In genomic region chr10:126872768-126873167, GRCh38 we compare ENCODE assay signal across 21 cellular contexts. TPM values are rescaled to one million over a fixed set of nuclear protein-coding genes. Genes with fewer than 3 reads are reported as not detected.
DNase-seq lines count a peak whose midpoint lies in the region; ATAC-seq, FAIRE-seq and TF ChIP-seq lines count a peak whose summit lies in the region.
"Had no signal": no experiment of that assay in that cellular context is flagged by ENCODE, and none has a peak within 500 bp of the region (broad histone marks: within the 10 kb centered on the region; RNA-seq: fewer than 3 reads in every experiment).

No MANE protein-coding gene starts in this region.

- peak; percentile 24 for ATAC-seq in foreskin keratinocyte
- ATAC-seq in natural killer cell = no peak
- no peak for ATAC-seq in stimulated activated memory B cell treated with anti-CD40 and anti-IgM and Interleukin-4, amounts not matched to agents 10 μg/mL and 1 μg/mL and 100 μg/mL, for 72 hours
- ATAC-seq: naive thymus-derived CD8-positive, alpha-beta T cell; upper lobe of right lung had no signal

- H3K9me3 Mint-ChIP-seq in natural killer cell = peaks cover 0 to 2% of the 10 kb centered on the region in 2 donors
- peaks cover 6% of the 10 kb centered on the region for H3K9me3 Mint-ChIP-seq in stimulated activated memory B cell treated with anti-CD40 and anti-IgM and Interleukin-4, amounts not matched to agents 10 μg/mL and 1 μg/mL and 100 μg/mL, for 72 hours
- H3K9me3 Mint-ChIP-seq: stimulated activated naive CD8-positive, alpha-beta T cell treated with anti-CD3 and anti-CD28 coated beads, Interleukin-15, Interleukin-2, amounts not matched to agents 100 ng/mL and 50 ng/mL, for 24 hours had no signal

- FAIRE-seq in GM12892 (lab: Jason Lieb, UNC) = no peak
- FAIRE-seq: G401.6, keratinocyte had no signal

- no peak overlapping the region for H3K9ac ChIP-seq in adipocyte (ENCODE audit: low read length)

- no peaks in the 10 kb centered on the region for H3K36me3 Mint-ChIP-seq in natural killer cell
- no peaks in the 10 kb centered on the region for H3K36me3 Mint-ChIP-seq in stimulated activated memory B cell treated with anti-CD40 and anti-IgM and Interleukin-4, amounts not matched to agents 10 μg/mL and 1 μg/mL and 100 μg/mL, for 72 hours
- H3K36me3 Mint-ChIP-seq: naive thymus-derived CD8-positive, alpha-beta T cell had no signal

- H3K27me3 ChIP-seq in H7 (ENCODE audit: control insufficient read depth, insufficient read depth, low read length) (no peaks in the 10 kb centered on the region), adipocyte (replicated peaks; ENCODE audit: control insufficient read depth, insufficient read depth, low read length) (peaks cover 18% of the 10 kb centered on the region), foreskin keratinocyte (no peaks in the 10 kb centered on the region)
- H3K27me3 ChIP-seq: adrenal gland, upper lobe of right lung had no signal

- peak; percentile 49 for DNase-seq in H7
- DNase-seq in adipocyte (ENCODE audit: low read depth) = peak; percentile 24
- no peak for DNase-seq in foreskin keratinocyte
- DNase-seq in stromal cell of bone marrow (ENCODE audit: low read depth) = peak; percentile 38
- no peak for DNase-seq in GM12892 (ENCODE audit: insufficient read length)
- no peak for DNase-seq in natural killer cell
- no peak for DNase-seq in dermis blood vessel endothelial cell
- DNase-seq: activated CD4-positive, alpha-beta T cell treated with anti-CD3 and anti-CD28 coated beads, Interleukin-2, amount 50 U/mL, for 1 hour; activated gamma-delta T cell; adrenal gland; Calu3; effector CD4-positive, alpha-beta T cell; naive thymus-derived CD8-positive, alpha-beta T cell; NCI-H1930; upper lobe of right lung had no signal

- H3K4me3 ChIP-seq in H7 (ENCODE audit: insufficient read depth, low read depth, low read length) = no peak overlapping the region
- H3K4me3 ChIP-seq in adipocyte (ENCODE audit: low read length) = no peak overlapping the region
- H3K4me3 ChIP-seq: adrenal gland, esophagus muscularis mucosa, upper lobe of right lung had no signal

- no peaks in the 10 kb centered on the region for H3K9me3 ChIP-seq in adipocyte (ENCODE audit: control insufficient read depth, low read length)
- H3K9me3 ChIP-seq: adrenal gland, esophagus muscularis mucosa, upper lobe of right lung had no signal

- no peaks in the 10 kb centered on the region for H3K4me1 Mint-ChIP-seq in natural killer cell
- H3K4me1 Mint-ChIP-seq in stimulated activated memory B cell treated with anti-CD40 and anti-IgM and Interleukin-4, amounts not matched to agents 10 μg/mL and 1 μg/mL and 100 μg/mL, for 72 hours = no peaks in the 10 kb centered on the region
- H3K4me1 Mint-ChIP-seq: central memory CD8-positive, alpha-beta T cell; naive thymus-derived CD8-positive, alpha-beta T cell had no signal

- H3K4me3 Mint-ChIP-seq in natural killer cell = no peak overlapping the region
- no peak overlapping the region for H3K4me3 Mint-ChIP-seq in stimulated activated memory B cell treated with anti-CD40 and anti-IgM and Interleukin-4, amounts not matched to agents 10 μg/mL and 1 μg/mL and 100 μg/mL, for 72 hours
- H3K4me3 Mint-ChIP-seq: central memory CD8-positive, alpha-beta T cell; naive thymus-derived CD8-positive, alpha-beta T cell; stimulated activated naive CD8-positive, alpha-beta T cell treated with anti-CD3 and anti-CD28 coated beads, Interleukin-15, Interleukin-2, amounts not matched to agents 100 ng/mL and 50 ng/mL, for 24 hours had no signal

- TF ChIP-seq CTCF in foreskin keratinocyte (conservative IDR thresholded peaks at IDR 0.05) (no peak), natural killer cell (IDR thresholded peaks at IDR 0.05) (no peak)

- H3K27ac Mint-ChIP-seq in natural killer cell = no peak overlapping the region
- no peak overlapping the region for H3K27ac Mint-ChIP-seq in stimulated activated memory B cell treated with anti-CD40 and anti-IgM and Interleukin-4, amounts not matched to agents 10 μg/mL and 1 μg/mL and 100 μg/mL, for 72 hours
- H3K27ac Mint-ChIP-seq: naive thymus-derived CD8-positive, alpha-beta T cell; stimulated activated naive CD8-positive, alpha-beta T cell treated with anti-CD3 and anti-CD28 coated beads, Interleukin-15, Interleukin-2, amounts not matched to agents 100 ng/mL and 50 ng/mL, for 24 hours had no signal

- H3K27me3 Mint-ChIP-seq in natural killer cell (ENCODE audit: low read depth in 2 of 2) = peaks cover 0 to 3% of the 10 kb centered on the region in 2 donors
- H3K27me3 Mint-ChIP-seq in stimulated activated memory B cell treated with anti-CD40 and anti-IgM and Interleukin-4, amounts not matched to agents 10 μg/mL and 1 μg/mL and 100 μg/mL, for 72 hours = no peaks in the 10 kb centered on the region
- H3K27me3 Mint-ChIP-seq: central memory CD8-positive, alpha-beta T cell; stimulated activated naive CD8-positive, alpha-beta T cell treated with anti-CD3 and anti-CD28 coated beads, Interleukin-15, Interleukin-2, amounts not matched to agents 100 ng/mL and 50 ng/mL, for 24 hours had no signal

- intact Hi-C loops in natural killer cell (cut with micrococcal nuclease) = no loop called here

- no peak overlapping the region for H3K27ac ChIP-seq in foreskin keratinocyte
- H3K27ac ChIP-seq: adrenal gland, esophagus muscularis mucosa, upper lobe of right lung had no signal

- TF ChIP-seq POLR2A in GM12892 (IDR thresholded peaks at IDR 0.05; ENCODE audit: low read depth, low read length) = no peak

- H3K4me1 ChIP-seq in adipocyte (ENCODE audit: control insufficient read depth, insufficient read depth, low read length) (peaks cover 5% of the 10 kb centered on the region), foreskin keratinocyte (no peaks in the 10 kb centered on the region)
- H3K4me1 ChIP-seq: adrenal gland, esophagus muscularis mucosa, upper lobe of right lung had no signal

- H3K36me3 ChIP-seq in H7 (replicated peaks; ENCODE audit: control insufficient read depth, insufficient read depth, low read length) (no peaks in the 10 kb centered on the region), adipocyte (ENCODE audit: control insufficient read depth, insufficient read depth, low read length, severe bottlenecking) (no peaks in the 10 kb centered on the region)
- H3K36me3 ChIP-seq: adrenal gland, esophagus muscularis mucosa, upper lobe of right lung had no signal

RNA-seq across cellular contexts. Expression of gene DOCK1, which starts 32.5 kb away (rescaled TPM):
- 44.5 and 47.9 TPM in 2 replicates for total RNA-seq in H7 (2014; rRNA removed; shearing (Covaris generic))
- total RNA-seq in foreskin keratinocyte (48.4 and 56.5 TPM in 2 replicates), natural killer cell (under 1 TPM; 0.07 to 0.12 (median 0.08) TPM), dermis blood vessel endothelial cell (120 and 124 TPM in 2 replicates)
- 10.4 and 12.0 TPM in 2 replicates for polyA plus RNA-seq in foreskin keratinocyte
- not detected for polyA plus RNA-seq in GM12892 (2012; ENCODE audit: missing spikeins)
- total RNA-seq: naive thymus-derived CD8-positive, alpha-beta T cell had no signal
- polyA plus RNA-seq: naive thymus-derived CD8-positive, alpha-beta T cell had no signal

Comparison
In these comparisons a context has a peak if more than half of its experiments do, and no peak if none do; other contexts are left out.
1. DNase-seq: peak in H7 (single experiment), adipocyte (single experiment) and stromal cell of bone marrow (single experiment); none in foreskin keratinocyte (0 of 2), GM12892 (single experiment), natural killer cell (single experiment) and dermis blood vessel endothelial cell (single experiment).
2. RNA of gene DOCK1, which starts 32.5 kb away (total RNA-seq): 120 to 124 TPM in dermis blood vessel endothelial cell, 48.4 to 56.5 TPM in foreskin keratinocyte and 44.5 to 47.9 TPM in H7; 0.07 to 0.12 TPM in natural killer cell; every median in the first group is over 10 times any median in the second.